7 cellular contexts compared by ENCODE assay signal in the genomic region with DNA sequence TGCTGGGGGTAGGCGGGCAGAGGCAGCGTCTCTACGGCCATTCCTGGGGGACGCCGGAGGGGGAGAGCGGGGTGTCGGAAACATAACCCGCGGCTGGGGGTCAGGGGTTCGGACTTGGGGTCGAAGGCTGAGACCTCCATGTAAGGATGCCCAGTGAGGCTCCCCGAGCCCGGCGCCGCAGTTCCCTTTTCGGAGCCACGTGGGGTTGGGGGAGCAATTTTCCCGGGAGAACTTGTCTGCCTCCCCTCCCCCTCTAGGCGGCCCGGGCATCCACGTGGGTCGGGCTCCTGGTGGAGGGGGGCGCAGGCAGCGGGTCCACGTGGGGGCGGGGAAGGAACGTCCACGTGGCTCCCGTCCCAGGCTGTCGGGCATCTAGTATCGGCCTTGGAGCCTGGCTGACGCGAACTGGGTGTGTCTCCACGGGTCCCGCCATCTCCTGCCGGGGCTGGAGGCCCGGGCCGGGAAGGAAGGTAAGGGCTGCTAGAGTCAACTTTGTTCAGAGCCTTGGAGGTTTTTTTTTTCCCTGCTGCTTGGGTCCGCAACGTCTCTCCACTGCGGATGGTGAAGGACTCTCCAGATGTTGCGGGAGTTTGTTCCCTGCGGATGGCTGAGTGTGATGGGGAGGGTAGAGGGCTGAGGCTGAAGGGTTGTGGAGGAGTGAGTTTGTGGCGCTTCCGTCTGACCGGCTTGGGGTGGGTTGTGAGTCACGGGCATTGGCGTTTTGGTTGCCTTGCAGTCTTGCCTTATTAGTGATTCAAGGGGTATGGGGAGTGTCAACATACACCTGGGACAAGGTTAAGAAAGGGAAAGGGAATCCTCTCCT. TPM values are rescaled to one million over a fixed set of nuclear protein-coding genes. Genes with fewer than 3 reads are reported as not detected.
A peak's percentile ranks its signal among the peaks of the same experiment; 100 is the strongest.
DNase-seq lines count a peak whose midpoint lies in the region; ATAC-seq and TF ChIP-seq lines count a peak whose summit lies in the region.

No MANE protein-coding gene starts in this region.

- H4K5ac ChIP-seq in IMR-90 (ENCODE audit: low read depth, low read length) = peak overlapping the region; percentile 22

- H3K4ac ChIP-seq in IMR-90 (ENCODE audit: low read depth, low read length) = peak overlapping the region; percentile 91

- BruUV-seq in IMR-90 (replicated peaks; lab: Mats Ljungman, UMichigan) = no TSS peak

- H3K4me3 ChIP-seq in IMR-90 (ENCODE audit: insufficient read depth, low read depth, low read length) (peak overlapping the region; percentile 61), body of pancreas (peak overlapping the region; percentile 84 to 86), iPS-15b (ENCODE audit: low read depth, low read length) (peak overlapping the region; percentile 99), sigmoid colon (peak overlapping the region; percentile 80 to 96 (median 86))

- ATAC-seq in IMR-90 (ENCODE audit: low read depth) = peak; percentile 47
- ATAC-seq in body of pancreas = peak; percentile 37
- ATAC-seq in GM21423 (IDR thresholded peaks at IDR 0.05; ENCODE audit: unreplicated experiment) = no peak

- H3K36me3 ChIP-seq in IMR-90 (ENCODE audit: control insufficient read depth, insufficient read depth, low read length) (peaks cover 11% of the 10 kb centered on the region), body of pancreas (replicated peaks in 1 of 2; ENCODE audit: insufficient read depth in 1 of 2, low read depth in 2 of 2) (peaks cover 0 to 4% of the 10 kb centered on the region in 2 donors), iPS-15b (ENCODE audit: control insufficient read depth, insufficient read depth, low read length) (peaks cover 23% of the 10 kb centered on the region), sigmoid colon (peaks cover 2 to 11% (median 8%) of the 10 kb centered on the region in 4 donors)

- H3K56ac ChIP-seq in IMR-90 (ENCODE audit: extremely low read depth, insufficient read depth, low read length) = peak overlapping the region; percentile 97

- peak overlapping the region; percentile 96 for H3K27ac ChIP-seq in IMR-90 (ENCODE audit: insufficient read depth, low read length)
- peak overlapping the region; percentile 82 to 91 (median 86) for H3K27ac ChIP-seq in body of pancreas
- peak overlapping the region; percentile 93 to 99 (median 96) for H3K27ac ChIP-seq in sigmoid colon

- peak overlapping the region; percentile 59; the same call in 1 of the 2 replicates for H3K18ac ChIP-seq in IMR-90 (ENCODE audit: low read depth, low read length)

- DNase-seq in GM10266 (ENCODE audit: extremely low spot score) = peak; percentile 70
- DNase-seq in IMR-90 = peak; percentile 70
- DNase-seq in T-helper 2 cell = peak in 3 of 5 experiments; percentile 24 to 55 (median 55)
- peak; percentile 72 to 82 (median 80) for DNase-seq in body of pancreas
- peak; percentile 90 for DNase-seq in sigmoid colon

- peak overlapping the region; percentile 91 for H2AFZ ChIP-seq in IMR-90 (replicated peaks; ENCODE audit: low read length, poor library complexity)

- H3K4me1 ChIP-seq in IMR-90 (ENCODE audit: control insufficient read depth, insufficient read depth, low read length) = peaks cover 9% of the 10 kb centered on the region; the same call in 1 of the 2 replicates
- H3K4me1 ChIP-seq in body of pancreas = peaks cover 28% of the 10 kb centered on the region
- H3K4me1 ChIP-seq in iPS-15b (ENCODE audit: control insufficient read depth, insufficient read depth, low read length) = peaks cover 10% of the 10 kb centered on the region
- peaks cover 0 to 38% (median 34%) of the 10 kb centered on the region in 4 donors for H3K4me1 ChIP-seq in sigmoid colon

- no peaks in the 10 kb centered on the region for H3K27me3 ChIP-seq in IMR-90 (ENCODE audit: control insufficient read depth, insufficient read depth, low read length)
- H3K27me3 ChIP-seq in body of pancreas = no peaks in the 10 kb centered on the region
- H3K27me3 ChIP-seq in iPS-15b (ENCODE audit: control insufficient read depth, insufficient read depth, low read length) = no peaks in the 10 kb centered on the region
- no peaks in the 10 kb centered on the region for H3K27me3 ChIP-seq in sigmoid colon

- peak overlapping the region; percentile 92 for H3K23ac ChIP-seq in IMR-90 (ENCODE audit: low read depth, low read length)

- H2AK5ac ChIP-seq in IMR-90 (ENCODE audit: low read depth, low read length) = peak overlapping the region; percentile 97

- peaks cover 24% of the 10 kb centered on the region for H3K9me1 ChIP-seq in IMR-90 (ENCODE audit: insufficient read depth, low read length)

- no peaks in the 10 kb centered on the region for H3K9me3 ChIP-seq in IMR-90 (ENCODE audit: control insufficient read depth, insufficient read depth, low read length)
- H3K9me3 ChIP-seq in body of pancreas = no peaks in the 10 kb centered on the region
- no peaks in the 10 kb centered on the region for H3K9me3 ChIP-seq in iPS-15b (ENCODE audit: control insufficient read depth, insufficient read depth, low read length)
- H3K9me3 ChIP-seq in sigmoid colon = no peaks in the 10 kb centered on the region

- dilution Hi-C loops in IMR-90 (cut with HindIII; ENCODE audit: low sequenced_read_pairs, unreplicated experiment) = no loop called here

- peak overlapping the region; percentile 97 for H4K91ac ChIP-seq in IMR-90 (ENCODE audit: insufficient read depth, low read depth, low read length)

- H2BK20ac ChIP-seq in IMR-90 (ENCODE audit: low read depth, low read length) = no peak overlapping the region

- peak overlapping the region; percentile 100 for H2AK9ac ChIP-seq in IMR-90 (replicated peaks; ENCODE audit: low read depth, low read length, poor library complexity)

- H2BK120ac ChIP-seq in IMR-90 (ENCODE audit: low read depth, low read length) = peak overlapping the region; percentile 67

- POLR2A ChIA-PET in IMR-90 (lab: Charles Lee; ENCODE audit: unreplicated experiment) = no interaction called here

- no peak overlapping the region; the same call in 2 of the 3 replicates for H2BK15ac ChIP-seq in IMR-90 (ENCODE audit: low read depth, low read length)

- H4K20me1 ChIP-seq in IMR-90 (ENCODE audit: insufficient read depth, low read length) = peaks cover 52% of the 10 kb centered on the region

- peak overlapping the region; percentile 98 for H3K14ac ChIP-seq in IMR-90 (replicated peaks; ENCODE audit: low read depth, low read length)

- intact Hi-C loops in IMR-90 (cut with micrococcal nuclease) = loop anchor here (1.0 kb wide), 1 partner anchor 36 kb away; no protein-coding TSS in a partner anchor
- intact Hi-C loops in body of pancreas (cut with DNase I) = no loop called here
- intact Hi-C loops in sigmoid colon (cut with DNase I) = no loop called here

- peak; percentile 6; the same call in 1 of the 2 replicates for TF ChIP-seq RAD21 in IMR-90 (IDR thresholded peaks at IDR 0.05; ENCODE audit: low read length)

- WGBS in IMR-90 (ENCODE audit: extremely low coverage in 2 of 2, insufficient read length in 1 of 2), 2 experiments = 0% methylated on average over 2 of the region's 48 CpGs; no CpG with 5 or more reads in 1 of the 2 experiments
- 0 to 1% methylated on average over 24 to 45 of the region's 48 CpGs for WGBS in body of pancreas, 2 donors
- WGBS in sigmoid colon, 2 donors = 0 to 1% methylated on average over 48 of the region's 48 CpGs

- CTCF ChIA-PET in IMR-90 (lab: Yijun Ruan, JAX) = no interaction called here

- in situ Hi-C loops in IMR-90 (cut with MboI; ENCODE audit: low sequenced_read_pairs) = no loop called here

- H3K9ac ChIP-seq in IMR-90 (ENCODE audit: low read depth, low read length) = peak overlapping the region; percentile 97
- H3K9ac ChIP-seq in iPS-15b (ENCODE audit: low read depth, low read length) = peak overlapping the region; percentile 98

- TF ChIP-seq CTCF in GM10266 (IDR thresholded peaks at IDR 0.05; ENCODE audit: control insufficient read depth, insufficient read depth, low read depth, missing control alignments) (no peak), IMR-90 (conservative IDR thresholded peaks at IDR 0.05; ENCODE audit: low read depth, low read length) (no peak), body of pancreas (IDR thresholded peaks at IDR 0.05) (no peak), sigmoid colon (IDR thresholded peaks at IDR 0.05) (no peak)

- H2BK5ac ChIP-seq in IMR-90 (ENCODE audit: low read depth, low read length, poor library complexity, severe bottlenecking) = peak overlapping the region; percentile 82

- H3K79me1 ChIP-seq in IMR-90 (ENCODE audit: low read depth in 1 of 2, low read length in 2 of 2) = peaks cover 0 to 48% of the 10 kb centered on the region in 2 experiments; a peak in 2 of 4 replicates

- peak overlapping the region; percentile 83 to 84 for H4K8ac ChIP-seq in IMR-90 (ENCODE audit: low read depth in 2 of 2, low read length in 2 of 2)

- TF ChIP-seq EP300 in sigmoid colon (IDR thresholded peaks at IDR 0.05) = peak in 1 of 4 donors; percentile 33

- H3K4me2 ChIP-seq in IMR-90 (ENCODE audit: low read depth, low read length) = peak overlapping the region; percentile 99

- TF ChIP-seq POLR2A in IMR-90 (IDR thresholded peaks at IDR 0.05; ENCODE audit: low read depth, low read length) = peak; percentile 65
- TF ChIP-seq POLR2A in body of pancreas (IDR thresholded peaks at IDR 0.05) = peak in 1 of 3 donors; percentile 6
- TF ChIP-seq POLR2A in sigmoid colon (IDR thresholded peaks at IDR 0.05) = no peak

TF ChIP-seq in IMR-90, 13 proteins besides CTCF, POLR2A, EP300 and RAD21 (continues in another document):
- TF ChIP-seq CEBPB (IDR thresholded peaks at IDR 0.05; ENCODE audit: low read depth, low read length) (no peak), MAZ (IDR thresholded peaks at IDR 0.05; ENCODE audit: borderline replicate concordance, low read depth, low read length) (0 out of 2 replicates have a peak, but pooled peaks have one; percentile 14), RFX5 (IDR thresholded peaks at IDR 0.05; ENCODE audit: low read depth, low read length) (no peak)

RNA-seq across cellular contexts. Expression of gene PPRC1, which starts 0.7 kb away (rescaled TPM):
- total RNA-seq in IMR-90 (2012; rRNA removed) (11.4 and 11.8 TPM in 2 replicates), body of pancreas (10 to 100 TPM; 17.9 to 37.6 TPM), sigmoid colon (10 to 100 TPM; 11.0 to 39.9 (median 13.0) TPM)
- polyA plus RNA-seq in IMR-90 (2012; rRNA removed) (38.7 and 40.7 TPM in 2 replicates), sigmoid colon (10 to 100 TPM in 1 of 3 donors, 1 to 10 TPM in 2; 4.2 to 22.2 (median 4.2) TPM)
- 20.9 and 23.5 TPM in 2 replicates for polyA plus RNA-seq in IMR-90 (2012; cell fraction: cytosol; rRNA removed)
- 117 and 123 TPM in 2 replicates for polyA plus RNA-seq in IMR-90 (2012; cell fraction: nucleus; rRNA removed; ENCODE audit: low replicate concordance)

RNA-seq across cellular contexts. Expression of gene LDB1, which starts 13.4 kb away (rescaled TPM):
- total RNA-seq in IMR-90 (2012; rRNA removed) = 45.3 and 47.9 TPM in 2 replicates
- 92.4 and 100 TPM in 2 replicates for polyA plus RNA-seq in IMR-90 (2012; rRNA removed)
- polyA plus RNA-seq in IMR-90 (2012; cell fraction: cytosol; rRNA removed) = 40.2 and 67.9 TPM in 2 replicates
- polyA plus RNA-seq in IMR-90 (2012; cell fraction: nucleus; rRNA removed; ENCODE audit: low replicate concordance) = 464 and 468 TPM in 2 replicates
- 10 to 100 TPM; 17.1 to 24.4 TPM for total RNA-seq in body of pancreas
- total RNA-seq in sigmoid colon = 10 to 100 TPM; 62.1 to 88.4 (median 76.4) TPM
- 10 to 100 TPM; 10.4 to 34.0 (median 15.6) TPM for polyA plus RNA-seq in sigmoid colon

RNA-seq across cellular contexts. Expression of gene NOLC1, which starts 18.6 kb away (rescaled TPM):
- 43.2 and 60.5 TPM in 2 replicates for total RNA-seq in IMR-90 (2012; rRNA removed)
- polyA plus RNA-seq in IMR-90 (2012; rRNA removed) = 53.5 and 55.3 TPM in 2 replicates
- polyA plus RNA-seq in IMR-90 (2012; cell fraction: cytosol; rRNA removed) = 17.2 and 29.5 TPM in 2 replicates
- polyA plus RNA-seq in IMR-90 (2012; cell fraction: nucleus; rRNA removed; ENCODE audit: low replicate concordance) = 25.5 and 102 TPM in 2 replicates
- 10 to 100 TPM; 26.0 to 33.7 TPM for total RNA-seq in body of pancreas
- 10 to 100 TPM; 30.2 to 50.0 (median 44.8) TPM for total RNA-seq in sigmoid colon
- 10 to 100 TPM; 14.4 to 51.4 (median 20.1) TPM for polyA plus RNA-seq in sigmoid colon
